27 cellular contexts compared by ENCODE assay signal in genomic region chr10:52782554-52782953, GRCh38. TPM values are rescaled to one million over a fixed set of nuclear protein-coding genes. Genes with fewer than 3 reads are reported as not detected.
"Had no signal": no experiment of that assay in that cellular context is flagged by ENCODE, and none has a peak within 500 bp of the region (broad histone marks: within the 10 kb centered on the region; RNA-seq: fewer than 3 reads in every experiment).

No MANE protein-coding gene starts in this region.

- ATAC-seq: Right ventricle myocardium inferior, SK-N-SH treated with all-trans-retinoic acid at 6 μM for 48 hours had no signal

- FAIRE-seq: HTR-8/SVneo had no signal

- H2AFZ ChIP-seq: PC-9 had no signal

- H3K4me2 ChIP-seq: PC-9 had no signal

- H3K36me3 ChIP-seq: Peyer's patch, SJCRH30 had no signal

- H3K9me3 ChIP-seq: Peyer's patch, SJCRH30 had no signal

- H3K27me3 ChIP-seq: Peyer's patch, SJCRH30 had no signal

- H3K27ac ChIP-seq: HL-60, PC-9, Peyer's patch, SJCRH30 had no signal

- DNase-seq: KBM-7, NCI-H1092, NCI-H1105 treated with DMSO at 0.1 percent for 48 hours, NCI-H1417 treated with DMSO at 0.1 percent for 48 hours, NCI-H146, NCI-H1694 treated with DMSO at 0.1 percent for 48 hours, NCI-H1930, NCI-H2081 treated with DMSO at 0.1 percent for 48 hours, NCI-H2171, NCI-H226, NCI-H446, NCI-H510A, NCI-H524 treated with DMSO at 0.1 percent for 48 hours, NCI-H69, NCI-H774, OCI-M1, PC-9, Peyer's patch, SHP77 treated with DMSO at 0.1 percent for 48 hours, SJCRH30 had no signal

- H3K4me1 ChIP-seq: Peyer's patch, SJCRH30 had no signal

- H3K4me3 ChIP-seq: PC-9, Peyer's patch, SJCRH30 had no signal

RNA-seq across cellular contexts. Expression of gene MBL2, which starts 10.0 kb away (rescaled TPM):
- total RNA-seq: LHCN-M2, MCF 10A, PC-9, Peyer's patch, Right ventricle myocardium inferior, RPMI7951, SJCRH30 had no signal
